ENCODE assay signal across 35 cellular contexts in the genomic region with DNA sequence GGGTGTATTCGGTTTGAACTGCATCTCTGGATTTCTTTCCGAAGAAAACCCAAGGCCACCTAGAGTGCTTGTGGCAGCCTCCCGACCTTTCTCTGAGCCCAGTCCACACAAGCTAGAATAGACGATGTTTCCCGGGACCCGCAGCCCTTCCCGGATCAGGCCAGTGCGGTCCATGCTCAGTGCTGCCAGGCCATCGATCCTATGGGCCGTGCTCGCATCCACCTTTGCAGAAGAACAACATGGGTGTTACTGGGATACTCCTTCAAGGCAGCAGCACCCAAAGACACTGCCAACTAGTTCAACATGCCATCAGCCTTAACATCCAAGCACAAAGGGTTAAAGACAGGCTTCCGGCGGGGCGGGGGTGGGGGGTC.
"Had no signal": no experiment of that assay in that cellular context is flagged by ENCODE, and none has a peak within 500 bp of the region (broad histone marks: within the 10 kb centered on the region; RNA-seq: fewer than 3 reads in every experiment).

No MANE protein-coding gene starts in this region.

- DNase-seq: Karpas-422, Kasumi-1, KG1, MG63, MM.1S, MV-4-11, NCI-H1048, NCI-H1092, NCI-H1092 treated with DMSO at 0.1 percent for 48 hours, NCI-H1105, NCI-H1105 treated with DMSO at 0.1 percent for 48 hours, NCI-H1417, NCI-H1417 treated with DMSO at 0.1 percent for 48 hours, NCI-H1436, NCI-H1436 treated with DMSO at 0.1 percent for 48 hours, NCI-H146, NCI-H1694, NCI-H1694 treated with DMSO at 0.1 percent for 48 hours, NCI-H187, NCI-H187 treated with DMSO at 0.1 percent for 48 hours, NCI-H1930, NCI-H2029, NCI-H2029 treated with DMSO at 0.1 percent for 48 hours, NCI-H2081, NCI-H2081 treated with DMSO at 0.1 percent for 48 hours, NCI-H2107, NCI-H2171, NCI-H2171 treated with DMSO at 0.1 percent for 48 hours, NCI-H2227 treated with DMSO at 0.1 percent for 48 hours, NCI-H226, NCI-H345, NCI-H446, NCI-H446 treated with DMSO at 0.1 percent for 48 hours, NCI-H510A had no signal

- H3K9me3 ChIP-seq: MG63 had no signal

- H3K27me3 ChIP-seq: MG63 had no signal

- H3K27ac ChIP-seq: KMS-11 had no signal

- H3K4me3 ChIP-seq: MG63 had no signal
